ENCODE assay signal across 8 cellular contexts in genomic region chr19:6551607-6552450, GRCh38. TPM values are rescaled to one million over a fixed set of nuclear protein-coding genes. Genes with fewer than 3 reads are reported as not detected.
DNase-seq lines count a peak whose midpoint lies in the region; ATAC-seq, FAIRE-seq and TF ChIP-seq lines count a peak whose summit lies in the region.
"Had no signal": no experiment of that assay in that cellular context is flagged by ENCODE, and none has a peak within 500 bp of the region (broad histone marks: within the 10 kb centered on the region; RNA-seq: fewer than 3 reads in every experiment).

No MANE protein-coding gene starts in this region.

- no peak for TF ChIP-seq POLR2A in tibial nerve (IDR thresholded peaks at IDR 0.05)

- H3K4me3 Mint-ChIP-seq in T-cell = peak overlapping the region in 1 of 3 donors; percentile 65

- H3K4me1 ChIP-seq in small intestine (ENCODE audit: control insufficient read depth in 2 of 2, insufficient read depth in 1 of 2, low read depth in 1 of 2, low read length in 1 of 2) = no peaks in the 10 kb centered on the region
- H3K4me1 ChIP-seq in tibial nerve = peaks cover 0 to 7% (median 0%) of the 10 kb centered on the region in 4 donors

- no peaks in the 10 kb centered on the region for H3K27me3 Mint-ChIP-seq in T-cell

- H3K36me3 ChIP-seq in small intestine (ENCODE audit: control insufficient read depth in 2 of 2, insufficient read depth in 2 of 2, low read length in 2 of 2) (no peaks in the 10 kb centered on the region), tibial nerve (no peaks in the 10 kb centered on the region)

- DNase-seq in T-cell (peak in 33 of 34 experiments; percentile 31 to 77 (median 64)), small intestine (peak; percentile 15), tibial nerve (ENCODE audit: low spot score in 2 of 2) (no peak), H4 (ENCODE audit: low spot score) (no peak)
- peak; percentile 42 for DNase-seq in activated naive CD8-positive, alpha-beta T cell treated with anti-CD3 and anti-CD28 coated beads, Interleukin-2, amount 50 U/mL, for 16 hours (ENCODE audit: low read depth, low spot score)

- ATAC-seq in GM19467 (IDR thresholded peaks at IDR 0.05; ENCODE audit: unreplicated experiment) = peak; percentile 52
- ATAC-seq in T-cell (replicated peaks in 1 of 4) = peak; percentile 97 to 99 (median 98)
- no peak for ATAC-seq in GM21786 (IDR thresholded peaks at IDR 0.05; ENCODE audit: unreplicated experiment)

- FAIRE-seq in small intestine (lab: Jason Lieb, UNC) = no peak

- H3K27ac ChIP-seq in small intestine (ENCODE audit: low read depth in 1 of 2, low read length in 1 of 2) (no peak overlapping the region), tibial nerve (no peak overlapping the region)

- no peak for TF ChIP-seq CTCF in tibial nerve (IDR thresholded peaks at IDR 0.05)

- no peak for TF ChIP-seq EP300 in tibial nerve (IDR thresholded peaks at IDR 0.05)

- WGBS in small intestine, 3 donors = 33 to 35% (median 35%) methylated on average over 24 to 28 of the region's 28 CpGs
- WGBS in tibial nerve, 2 donors = 24 to 33% methylated on average over 15 to 22 of the region's 28 CpGs

- CTCF ChIA-PET in T-cell (lab: Charles Lee) = interaction anchor here in 1 of 2 donors (0.7 kb wide), 1 partner anchor 12 kb away, joined by 3 read pairs; no protein-coding TSS in a partner anchor

- H3K27me3 ChIP-seq in small intestine (ENCODE audit: control insufficient read depth in 2 of 2, insufficient read depth in 2 of 2, low read length in 2 of 2) = peaks cover 0 to 2% of the 10 kb centered on the region in 2 donors
- peaks cover 0 to 16% of the 10 kb centered on the region in 2 donors for H3K27me3 ChIP-seq in tibial nerve

- no peaks in the 10 kb centered on the region for H3K9me3 ChIP-seq in small intestine (ENCODE audit: control insufficient read depth, low read depth)
- peaks cover 0 to 17% (median 0%) of the 10 kb centered on the region in 4 donors for H3K9me3 ChIP-seq in tibial nerve

- H3K36me3 Mint-ChIP-seq in T-cell = no peaks in the 10 kb centered on the region

- no peak overlapping the region for H3K27ac Mint-ChIP-seq in T-cell

- H3K9me3 Mint-ChIP-seq in T-cell = peaks cover 0 to 3% (median 0%) of the 10 kb centered on the region in 3 donors

- H3K4me3 ChIP-seq in small intestine (ENCODE audit: low read depth in 1 of 2, low read length in 2 of 2) = no peak overlapping the region
- no peak overlapping the region for H3K4me3 ChIP-seq in tibial nerve

- peaks cover 5 to 16% (median 6%) of the 10 kb centered on the region in 3 donors for H3K4me1 Mint-ChIP-seq in T-cell

- POLR2A ChIA-PET in T-cell (lab: Charles Lee) = interaction anchor here in 1 of 2 donors (0.5 kb wide), 1 partner anchor 45 kb away, joined by 3 read pairs; no protein-coding TSS in a partner anchor

RNA-seq across cellular contexts. Expression of gene TNFSF9, which starts 21.0 kb away (rescaled TPM):
- total RNA-seq in T-cell (1 to 10 TPM; 1.3 to 6.0 (median 1.6) TPM), tibial nerve (1 to 10 TPM in 2 of 4 donors, under 1 TPM in 1, not detected in 1; 0.66 to 1.3 (median 1.2) TPM)
- under 1 TPM in 1 of 3 donors, not detected in 2; 0.37 TPM for polyA plus RNA-seq in small intestine
- total RNA-seq in H4 (2014; rRNA removed; shearing (Covaris generic)) = 17.8 and 18.6 TPM in 2 replicates

RNA-seq across cellular contexts. Expression of gene CD70, which starts 39.1 kb away (rescaled TPM):
- total RNA-seq in T-cell = 1 to 10 TPM; 1.9 to 4.3 (median 2.0) TPM
- polyA plus RNA-seq in small intestine = under 1 TPM in 2 of 3 donors, not detected in 1; 0.15 to 0.89 TPM
- under 1 TPM in 1 of 4 donors, not detected in 3; 0.87 TPM for total RNA-seq in tibial nerve
- total RNA-seq in H4 (2014; rRNA removed; shearing (Covaris generic)) = 0.12 TPM in 1 of 2 replicates, not detected in the other
- total RNA-seq: lung microvascular endothelial cell had no signal

RNA-seq across cellular contexts. Expression of gene TUBB4A, which starts 49.7 kb away (rescaled TPM):
- 1 to 10 TPM; 3.3 to 7.6 (median 5.0) TPM for total RNA-seq in T-cell
- 1 to 10 TPM in 2 of 3 donors, not detected in 1; 1.1 to 5.8 TPM for polyA plus RNA-seq in small intestine
- total RNA-seq in tibial nerve = 10 to 100 TPM; 10.8 to 31.0 (median 22.1) TPM
- 0.87 and 9.2 TPM in 2 replicates for total RNA-seq in H4 (2014; rRNA removed; shearing (Covaris generic))
- total RNA-seq: lung microvascular endothelial cell had no signal

Comparison
In these comparisons a context has a peak if more than half of its experiments do, and no peak if none do; other contexts are left out.
1. DNase-seq: peak in T-cell (33 of 34), activated naive CD8-positive, alpha-beta T cell treated with anti-CD3 and anti-CD28 coated beads, Interleukin-2, amount 50 U/mL, for 16 hours (single experiment) and small intestine (single experiment); none in tibial nerve (0 of 2) and H4 (single experiment).